In genomic region chr7:35800718-35801391, GRCh38 we compare ENCODE assay signal across 1 cellular context.
A peak's percentile ranks its signal among the peaks of the same experiment; 100 is the strongest.
TF ChIP-seq lines count a peak whose summit lies in the region.

Gene SEPTIN7, plus strand, starts transcription at chr7:35801057. Its CDS starts 153 bp downstream, at chr7:35801210.

TF ChIP-seq in SK-N-SH, 30 proteins besides CTCF, POLR2A, EP300 and RAD21 (continued from another document):
- TF ChIP-seq NFIC (IDR thresholded peaks at IDR 0.05; ENCODE audit: borderline replicate concordance) (0 out of 2 replicates have a peak, but pooled peaks have one; percentile 27), FOXJ3 (CRISPR knock-in tag; IDR thresholded peaks at IDR 0.05) (no peak), RCOR1 (IDR thresholded peaks at IDR 0.05; ENCODE audit: low read length) (peak; percentile 75), MEF2A (IDR thresholded peaks at IDR 0.05; ENCODE audit: borderline replicate concordance, low read depth) (no peak)
